ENCODE assay signal across 11 cellular contexts in the genomic region with DNA sequence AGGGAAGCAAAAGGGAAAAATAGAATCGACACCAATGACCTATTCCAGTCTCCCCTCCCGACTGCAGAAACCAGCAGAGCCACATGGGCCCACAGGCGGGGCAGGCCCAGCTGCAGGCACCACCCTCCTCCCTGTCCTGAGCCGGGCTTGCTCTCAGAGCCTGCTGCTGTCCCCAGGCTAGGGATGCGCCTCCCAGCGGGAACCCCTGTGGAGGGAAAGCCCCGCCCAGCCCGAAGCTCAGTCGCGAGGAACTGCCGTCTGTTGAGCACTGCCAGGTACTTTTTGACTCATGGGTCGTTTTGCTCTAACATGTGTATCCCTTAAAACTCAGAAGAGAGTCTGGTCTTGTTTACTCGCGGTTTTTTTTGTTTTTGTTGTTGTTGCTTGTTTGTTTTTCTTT.
DNase-seq lines count a peak whose midpoint lies in the region; ATAC-seq and TF ChIP-seq lines count a peak whose summit lies in the region.
"Had no signal": no experiment of that assay in that cellular context is flagged by ENCODE, and none has a peak within 500 bp of the region (broad histone marks: within the 10 kb centered on the region; RNA-seq: fewer than 3 reads in every experiment).

No MANE protein-coding gene starts in this region.

- H3K27me3 ChIP-seq in left lung = peaks cover 0 to 20% of the 10 kb centered on the region in 2 donors
- H3K27me3 ChIP-seq in brain microvascular endothelial cell (replicated peaks) = peaks cover 9% of the 10 kb centered on the region
- H3K27me3 ChIP-seq: BLaER1 treated with 17β-estradiol and CSF1 and Interleukin-3, amounts not matched to agents 10 nM and 100 nM had no signal

- POLR2A ChIA-PET in MCF 10A (lab: Yijun Ruan, JAX) = interaction anchor here (0.6 kb wide), 1 partner anchor 47 kb away, joined by 3 read pairs; no protein-coding TSS in a partner anchor

- CTCF ChIA-PET in MCF 10A (lab: Yijun Ruan, JAX) = no interaction called here

- H3K4me3 Mint-ChIP-seq in MCF 10A (ENCODE audit: unreplicated experiment) (no peak overlapping the region), chondrocyte (ENCODE audit: unreplicated experiment) (no peak overlapping the region)
- H3K4me3 Mint-ChIP-seq: T-helper 1 cell treated with Interleukin-12 subunit alpha and Interleukin-12 subunit beta and Interleukin-4 antibody, amounts not matched to agents 30 μg/mL and 1 μg/mL, for 36 hours had no signal

- peaks cover 0 to 3% of the 10 kb centered on the region in 2 donors for H3K9me3 ChIP-seq in left lung

- no peaks in the 10 kb centered on the region for H3K36me3 ChIP-seq in left lung
- H3K36me3 ChIP-seq in brain microvascular endothelial cell (replicated peaks) = no peaks in the 10 kb centered on the region
- H3K36me3 ChIP-seq: BLaER1 treated with 17β-estradiol and CSF1 and Interleukin-3, amounts not matched to agents 10 nM and 100 nM had no signal

- H3K36me3 Mint-ChIP-seq in MCF 10A (ENCODE audit: insufficient read depth, unreplicated experiment) (no peaks in the 10 kb centered on the region), chondrocyte (ENCODE audit: low read depth) (no peaks in the 10 kb centered on the region)
- H3K36me3 Mint-ChIP-seq: brain had no signal

- H3K27ac Mint-ChIP-seq in MCF 10A (ENCODE audit: low read depth, unreplicated experiment) = no peak overlapping the region
- no peak overlapping the region for H3K27ac Mint-ChIP-seq in chondrocyte (ENCODE audit: unreplicated experiment)
- H3K27ac Mint-ChIP-seq: brain; T-helper 1 cell treated with Interleukin-12 subunit alpha and Interleukin-12 subunit beta and Interleukin-4 antibody, amounts not matched to agents 30 μg/mL and 1 μg/mL, for 36 hours had no signal

- ATAC-seq in left lung (peak; percentile 85), GM21360 (IDR thresholded peaks at IDR 0.05; ENCODE audit: unreplicated experiment) (no peak), HG02870 (IDR thresholded peaks at IDR 0.05; ENCODE audit: unreplicated experiment) (no peak)

- DNase-seq in T47D (ENCODE audit: low read depth in 1 of 2, low spot score in 1 of 2) = peak; percentile 81 to 88
- no peak for DNase-seq in MCF 10A (ENCODE audit: unreplicated experiment)
- DNase-seq in chondrocyte (ENCODE audit: low spot score) = peak; percentile 86
- DNase-seq in left lung = peak; percentile 30 to 84
- no peak for DNase-seq in brain microvascular endothelial cell
- DNase-seq in NOMO-1 (lab: John Stamatoyannopoulos, UW; ENCODE audit: unreplicated experiment in 2 of 2) = no peak

- no peaks in the 10 kb centered on the region for H3K27me3 Mint-ChIP-seq in MCF 10A (ENCODE audit: insufficient read depth, unreplicated experiment)
- H3K27me3 Mint-ChIP-seq in chondrocyte (ENCODE audit: low read depth) = peaks cover 5% of the 10 kb centered on the region

- TF ChIP-seq CTCF in MCF 10A (IDR thresholded peaks at IDR 0.05; ENCODE audit: unreplicated experiment) (no peak), chondrocyte (IDR thresholded peaks at IDR 0.05) (no peak), left lung (IDR thresholded peaks at IDR 0.05) (no peak), brain microvascular endothelial cell (IDR thresholded peaks at IDR 0.05; ENCODE audit: low read depth, low read length, missing control alignments) (no peak)

- peaks cover 22% of the 10 kb centered on the region for H3K9me3 Mint-ChIP-seq in MCF 10A (ENCODE audit: unreplicated experiment)
- peaks cover 11% of the 10 kb centered on the region for H3K9me3 Mint-ChIP-seq in chondrocyte (ENCODE audit: low read depth)
- H3K9me3 Mint-ChIP-seq: T-helper 1 cell treated with Interleukin-12 subunit alpha and Interleukin-12 subunit beta and Interleukin-4 antibody, amounts not matched to agents 30 μg/mL and 1 μg/mL, for 36 hours had no signal

- H3K4me1 ChIP-seq in left lung = peaks cover 6 to 7% of the 10 kb centered on the region in 2 donors

- H3K27ac ChIP-seq in left lung = no peak overlapping the region
- no peak overlapping the region for H3K27ac ChIP-seq in brain microvascular endothelial cell
- H3K27ac ChIP-seq: BLaER1 treated with 17β-estradiol and CSF1 and Interleukin-3, amounts not matched to agents 10 nM and 100 nM had no signal

- peak overlapping the region in 1 of 2 donors; percentile 7 for H3K4me3 ChIP-seq in left lung
- no peak overlapping the region for H3K4me3 ChIP-seq in brain microvascular endothelial cell (ENCODE audit: low read depth, low read length)
- H3K4me3 ChIP-seq: BLaER1 treated with 17β-estradiol and CSF1 and Interleukin-3, amounts not matched to agents 10 nM and 100 nM had no signal

- intact Hi-C loops in MCF 10A (cut with micrococcal nuclease) (no loop called here), left lung (cut with DNase I) (no loop called here)

- BruUV-seq in MCF 10A (replicated peaks; lab: Mats Ljungman, UMichigan) = no TSS peak

- H3K4me1 Mint-ChIP-seq in MCF 10A (ENCODE audit: insufficient read depth, unreplicated experiment) (no peaks in the 10 kb centered on the region), chondrocyte (ENCODE audit: low read depth) (peaks cover 6% of the 10 kb centered on the region)

- in situ Hi-C loops in T47D (cut with HindIII; ENCODE audit: low pct_unique_long_range_greater_than_20kb, low sequenced_read_pairs) = no loop called here
- in situ Hi-C loops in brain microvascular endothelial cell (cut with HindIII; ENCODE audit: low pct_ligation_motif_present, low sequenced_read_pairs) = no loop called here

Comparison
In these comparisons a context has a peak if more than half of its experiments do, and no peak if none do; other contexts are left out.
1. DNase-seq: peak in T47D (2 of 2), chondrocyte (single experiment) and left lung (2 of 2); none in MCF 10A (single experiment), brain microvascular endothelial cell (single experiment) and NOMO-1 (0 of 2).